In genomic region chr14:60651051-60651935, GRCh38 we compare ENCODE assay signal across 15 cellular contexts. TPM values are rescaled to one million over a fixed set of nuclear protein-coding genes. Genes with fewer than 3 reads are reported as not detected.
DNase-seq lines count a peak whose midpoint lies in the region; ATAC-seq and TF ChIP-seq lines count a peak whose summit lies in the region.
"Had no signal": no experiment of that assay in that cellular context is flagged by ENCODE, and none has a peak within 500 bp of the region (broad histone marks: within the 10 kb centered on the region; RNA-seq: fewer than 3 reads in every experiment).

No MANE protein-coding gene starts in this region.

- H3K4me3 ChIP-seq in gastrocnemius medialis: peak overlapping the region; percentile 57 to 90 (median 84)
- H3K4me3 ChIP-seq: skin epidermis had no signal

- DNase-seq in DMS 273 (lab: John Stamatoyannopoulos, UW; ENCODE audit: unreplicated experiment): peak; percentile 24
- DNase-seq in DMS 273 treated with DMSO at 0.1 percent for 48 hours (lab: John Stamatoyannopoulos, UW): no peak
- peak; percentile 94 for DNase-seq in NCI-H2029 treated with DMSO at 0.1 percent for 48 hours (lab: John Stamatoyannopoulos, UW)
- DNase-seq in fibroblast of peridontal ligament (ENCODE audit: extremely low read depth): peak; percentile 64
- no peak for DNase-seq in gastrocnemius medialis
- DNase-seq in AG08396 (ENCODE audit: low spot score): no peak
- DNase-seq in RKO (ENCODE audit: low spot score): no peak
- DNase-seq: brain microvascular endothelial cell, MV-4-11, NCI-H446 treated with DMSO at 0.1 percent for 48 hours had no signal

- ATAC-seq in gastrocnemius medialis (no peak), HG02973 (IDR thresholded peaks at IDR 0.05; ENCODE audit: unreplicated experiment) (no peak)

- peaks cover 23 to 31% of the 10 kb centered on the region in 2 donors for H3K4me1 ChIP-seq in gastrocnemius medialis

- H3K9me3 ChIP-seq in gastrocnemius medialis: no peaks in the 10 kb centered on the region

- no peak for TF ChIP-seq POLR2A in gastrocnemius medialis (IDR thresholded peaks at IDR 0.05)

- intact Hi-C loops in gastrocnemius medialis (cut with DNase I; ENCODE audit: low total_unique reads): loop anchor here (5.0 kb wide), 3 partner anchors 484 to 559 kb away; partner anchors contain the start of genes DHRS7 and PCNX4

- H3K27me3 ChIP-seq in gastrocnemius medialis: no peaks in the 10 kb centered on the region
- H3K27me3 ChIP-seq: brain microvascular endothelial cell had no signal

- in situ Hi-C loops in gastrocnemius medialis (cut with MboI; ENCODE audit: low sequenced_read_pairs in 4 of 4): loop anchor here in 1 of 4 donors (10.0 kb wide), 1 partner anchor 74 kb away; the partner anchor contains the start of gene SIX4

- no peak for TF ChIP-seq CTCF in gastrocnemius medialis (IDR thresholded peaks at IDR 0.05 in 4 of 5, conservative IDR thresholded peaks at IDR 0.05 in 1 of 5)

- peak overlapping the region; percentile 93 to 98 (median 95) for H3K27ac ChIP-seq in gastrocnemius medialis
- H3K27ac ChIP-seq: 22Rv1, brain microvascular endothelial cell, RWPE1, skin epidermis had no signal

- H3K36me3 ChIP-seq in gastrocnemius medialis: no peaks in the 10 kb centered on the region
- H3K36me3 ChIP-seq: brain microvascular endothelial cell had no signal

RNA-seq across cellular contexts. Expression of gene SIX1, which starts 2.0 kb away (rescaled TPM):
- total RNA-seq in gastrocnemius medialis: 10 to 100 TPM; 28.3 to 76.4 (median 56.3) TPM
- total RNA-seq: mucosa of gallbladder had no signal

Comparison
In these comparisons a context has a peak if more than half of its experiments do, and no peak if none do; other contexts are left out.
1. DNase-seq: peak in DMS 273 (single experiment), NCI-H2029 treated with DMSO at 0.1 percent for 48 hours (single experiment) and fibroblast of peridontal ligament (single experiment); none in DMS 273 treated with DMSO at 0.1 percent for 48 hours (single experiment), gastrocnemius medialis (0 of 2), AG08396 (single experiment) and RKO (single experiment).